Comparison of ENCODE assay signal across 22 cellular contexts in the genomic region with DNA sequence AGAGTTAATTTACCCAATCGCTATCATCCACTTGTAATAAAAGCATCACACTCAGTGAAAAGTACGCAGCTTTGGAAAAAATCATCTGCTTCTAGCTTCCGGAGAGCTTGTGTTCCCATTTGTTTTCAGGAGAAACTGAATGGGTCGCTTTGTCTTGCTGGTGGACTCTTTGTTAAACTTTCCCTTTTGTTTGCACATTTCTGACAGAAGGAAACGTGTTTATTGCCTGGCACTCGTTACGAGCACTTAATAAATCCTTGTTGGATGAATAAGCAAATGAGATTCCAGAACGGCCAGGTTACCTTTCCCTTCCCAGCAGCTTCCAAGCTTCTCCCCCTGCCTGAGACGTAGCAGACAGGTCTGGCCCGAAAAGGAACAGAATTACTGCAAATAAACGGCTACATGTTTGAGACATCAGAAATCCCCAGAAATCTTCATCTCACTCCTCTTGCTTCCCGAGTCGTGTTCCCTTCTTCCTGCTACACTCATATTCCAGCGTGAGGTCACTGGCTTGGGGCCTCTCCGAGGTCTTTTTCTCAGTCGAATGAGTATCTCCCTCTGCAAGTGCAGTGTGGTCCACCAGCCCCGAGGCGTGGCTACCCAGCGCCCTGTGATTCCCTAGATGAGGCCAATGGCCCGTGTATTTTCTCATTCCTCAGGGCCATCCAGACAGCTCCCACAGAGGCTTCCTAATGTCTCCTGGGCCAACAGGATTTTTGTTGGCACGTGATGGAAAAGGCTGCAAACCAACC.
DNase-seq lines count a peak whose midpoint lies in the region; ATAC-seq and TF ChIP-seq lines count a peak whose summit lies in the region.
"Had no signal": no experiment of that assay in that cellular context is flagged by ENCODE, and none has a peak within 500 bp of the region (broad histone marks: within the 10 kb centered on the region; RNA-seq: fewer than 3 reads in every experiment).

No MANE protein-coding gene starts in this region.

- WGBS in body of pancreas, 2 donors = 63 to 64% methylated on average over 21 of the region's 21 CpGs

- no peaks in the 10 kb centered on the region for H3K27me3 ChIP-seq in body of pancreas
- H3K27me3 ChIP-seq: BLaER1 had no signal

- peak in 2 of 3 experiments; percentile 4 to 11 for DNase-seq in NCI-H1417 (lab: John Stamatoyannopoulos, UW)
- no peak for DNase-seq in NCI-H1417 treated with DMSO at 0.1 percent for 48 hours (lab: John Stamatoyannopoulos, UW)
- peak in 2 of 4 donors; percentile 6 to 9 for DNase-seq in body of pancreas
- peak; percentile 40 for DNase-seq in myocyte (ENCODE audit: low read depth)
- peak; percentile 42 for DNase-seq in superior temporal gyrus (ENCODE audit: extremely low spot score)
- DNase-seq in iPS-NIHi11 (ENCODE audit: low spot score) = no peak
- no peak for DNase-seq in NCI-H2107 treated with DMSO at 0.1 percent for 48 hours (lab: John Stamatoyannopoulos, UW; ENCODE audit: unreplicated experiment)
- DNase-seq: 8988T, erythroblast, GM23248, immature natural killer cell, naive B cell, NCI-H187, NCI-H446, psoas muscle, tibial artery had no signal

- H3K27ac ChIP-seq in body of pancreas = peak overlapping the region in 3 of 4 donors; percentile 33 to 62 (median 38)
- H3K27ac ChIP-seq: BLaER1, GM23248, psoas muscle, tibial artery had no signal

- H3K4me1 ChIP-seq in body of pancreas = no peaks in the 10 kb centered on the region
- H3K4me1 ChIP-seq: BLaER1, psoas muscle, tibial artery had no signal

- TF ChIP-seq CTCF in body of pancreas (IDR thresholded peaks at IDR 0.05) = no peak

- no peak for TF ChIP-seq POLR2A in body of pancreas (IDR thresholded peaks at IDR 0.05)

- intact Hi-C loops in body of pancreas (cut with DNase I) = no loop called here

- H3K4me3 ChIP-seq in body of pancreas = no peak overlapping the region
- H3K4me3 ChIP-seq: BLaER1, GM23248, lung, psoas muscle, tibial artery had no signal

- no peaks in the 10 kb centered on the region for H3K9me3 ChIP-seq in body of pancreas
- H3K9me3 ChIP-seq: BLaER1, psoas muscle, tibial artery had no signal

- no peaks in the 10 kb centered on the region for H3K36me3 ChIP-seq in body of pancreas (replicated peaks in 1 of 2; ENCODE audit: insufficient read depth in 1 of 2, low read depth in 2 of 2)
- H3K36me3 ChIP-seq: BLaER1, tibial artery had no signal

- ATAC-seq in body of pancreas (peak; percentile 47), GM18502 (IDR thresholded peaks at IDR 0.05; ENCODE audit: poor library complexity, unreplicated experiment) (no peak)
- ATAC-seq: activated CD4-positive, CD25-positive, alpha-beta regulatory T cell treated with anti-CD3 and anti-CD28 coated beads, Interleukin-2, amount 50 U/mL, for 24 hours; activated T-helper 17 cell treated with anti-CD3 and anti-CD28 coated beads, Interleukin-2, amount 50 U/mL, for 72 hours; psoas muscle; stimulated activated effector memory CD8-positive, alpha-beta T cell treated with anti-CD3 and anti-CD28 coated beads, Interleukin-12 subunit alpha, Interleukin-12 subunit beta, amount 100 ng/mL, for 72 hours had no signal

Comparison
In these comparisons a context has a peak if more than half of its experiments do, and no peak if none do; other contexts are left out.
1. DNase-seq: peak in NCI-H1417 (2 of 3), myocyte (single experiment) and superior temporal gyrus (single experiment); none in NCI-H1417 treated with DMSO at 0.1 percent for 48 hours (single experiment), iPS-NIHi11 (single experiment) and NCI-H2107 treated with DMSO at 0.1 percent for 48 hours (single experiment).